In genomic region chr10:102252508-102252907, GRCh38 we compare ENCODE assay signal across 7 cellular contexts. TPM values are rescaled to one million over a fixed set of nuclear protein-coding genes. Genes with fewer than 3 reads are reported as not detected.
"Had no signal": no experiment of that assay in that cellular context is flagged by ENCODE, and none has a peak within 500 bp of the region (broad histone marks: within the 10 kb centered on the region; RNA-seq: fewer than 3 reads in every experiment).

No MANE protein-coding gene starts in this region.

RNA-seq across cellular contexts. Expression of gene PITX3, which starts 11.2 kb away (rescaled TPM):
- total RNA-seq: activated CD4-positive, alpha-beta memory T cell treated with anti-CD3 and anti-CD28 coated beads, Interleukin-2, amount 10 ng/mL, durations not matched to agents 7 days and 5 days; activated CD8-positive, alpha-beta memory T cell treated with anti-CD3 and anti-CD28 coated beads for 36 hours; breast epithelium; cerebellum; T-cell had no signal

RNA-seq across cellular contexts. Expression of gene ELOVL3, which starts 26.4 kb away (rescaled TPM):
- total RNA-seq: activated CD4-positive, alpha-beta memory T cell treated with anti-CD3 and anti-CD28 coated beads, Interleukin-2, amount 10 ng/mL, durations not matched to agents 7 days and 5 days; activated CD8-positive, alpha-beta memory T cell treated with anti-CD3 and anti-CD28 coated beads for 36 hours; activated naive CD8-positive, alpha-beta T cell treated with anti-CD3 and anti-CD28 coated beads for 36 hours; activated T-helper 2 cell treated with anti-CD3 and anti-CD28 coated beads, Interferon-gamma antibody, Interleukin-2, Interleukin-4, amounts not matched to agents 10 μg/mL and 5 μg/mL and 100 μg/mL, durations not matched to agents 14 hours and 24 hours and 36 hours; T-cell had no signal
